Comparison of ENCODE assay signal across 8 cellular contexts in genomic region chr1:161560960-161561715, GRCh38. TPM values are rescaled to one million over a fixed set of nuclear protein-coding genes. Genes with fewer than 3 reads are reported as not detected.
DNase-seq lines count a peak whose midpoint lies in the region; ATAC-seq, FAIRE-seq and TF ChIP-seq lines count a peak whose summit lies in the region.
"Not testable (repeated sequence)": the region's sequence is repeated elsewhere in the genome, so short reads cannot be mapped to it uniquely, and the experiment has no call there.

No MANE protein-coding gene starts in this region.

- H3F3A ChIP-seq in OCI-LY1 (ENCODE audit: insufficient read depth, low read length): not testable (repeated sequence)

- BruUV-seq in endothelial cell of umbilical vein (replicated peaks; lab: Mats Ljungman, UMichigan): not testable (repeated sequence)

- peak; percentile 56 for ATAC-seq in GM18502 (IDR thresholded peaks at IDR 0.05; ENCODE audit: poor library complexity, unreplicated experiment)

- not testable (repeated sequence) for H3K27me3 ChIP-seq in HL-60 (ENCODE audit: insufficient read depth, poor library complexity, severe bottlenecking); OCI-LY1 (ENCODE audit: insufficient read depth, low read length); endothelial cell of umbilical vein (ENCODE audit: control insufficient read depth in 2 of 2, insufficient read depth in 2 of 2, low read length in 2 of 2)

- not testable (repeated sequence) for H3K9me1 ChIP-seq in endothelial cell of umbilical vein (replicated peaks; ENCODE audit: control insufficient read depth, extremely low read depth, insufficient read depth, low read length)

- not testable (repeated sequence) for H3K9me3 ChIP-seq in OCI-LY1 (ENCODE audit: low read length); endothelial cell of umbilical vein (replicated peaks; ENCODE audit: control insufficient read depth, insufficient read depth, low read length)

- not testable (repeated sequence) for H3K4me1 Mint-ChIP-seq in activated CD4-positive, alpha-beta T cell treated with anti-CD3 and anti-CD28 coated beads, Interleukin-2, amount 10 ng/mL, durations not matched to agents 24 days and 14 days

- H3K27ac Mint-ChIP-seq in activated CD4-positive, alpha-beta T cell treated with anti-CD3 and anti-CD28 coated beads, Interleukin-2, amount 10 ng/mL, durations not matched to agents 24 days and 14 days: peak overlapping the region; percentile 39

- peak overlapping the region; percentile 32; the same call in 1 of the 2 replicates for H3K4me2 ChIP-seq in OCI-LY1 (ENCODE audit: low read length)
- H3K4me2 ChIP-seq in endothelial cell of umbilical vein (ENCODE audit: insufficient read depth, low read length): not testable (repeated sequence)

- H3K9me3 Mint-ChIP-seq in activated CD4-positive, alpha-beta T cell treated with anti-CD3 and anti-CD28 coated beads, Interleukin-2, amount 10 ng/mL, durations not matched to agents 24 days and 14 days: not testable (repeated sequence)

- not testable (repeated sequence) for H3K4me3 Mint-ChIP-seq in activated CD4-positive, alpha-beta T cell treated with anti-CD3 and anti-CD28 coated beads, Interleukin-2, amount 10 ng/mL, durations not matched to agents 24 days and 14 days

- H3K27ac ChIP-seq in HL-60 (replicated peaks): peak overlapping the region; percentile 81
- H3K27ac ChIP-seq in OCI-LY1 (ENCODE audit: low read depth, low read length, poor library complexity, severe bottlenecking); endothelial cell of umbilical vein (ENCODE audit: insufficient read depth, low read depth, low read length): not testable (repeated sequence)

- dilution Hi-C loops in endothelial cell of umbilical vein (cut with MboI; ENCODE audit: extremely low pct_ligation_motif_present, low sequenced_read_pairs): not testable (repeated sequence)

- H3K4me1 ChIP-seq in OCI-LY1 (ENCODE audit: insufficient read depth, low read length, severe bottlenecking); endothelial cell of umbilical vein (ENCODE audit: control insufficient read depth, extremely low read depth, insufficient read depth, low read length): not testable (repeated sequence)

- not testable (repeated sequence) for H4K20me1 ChIP-seq in OCI-LY1 (ENCODE audit: insufficient read depth, low read length); endothelial cell of umbilical vein (replicated peaks; ENCODE audit: control insufficient read depth, extremely low read depth, insufficient read depth, low read length)

- not testable (repeated sequence) for H3K79me2 ChIP-seq in OCI-LY1 (ENCODE audit: insufficient read depth, low read length); endothelial cell of umbilical vein (ENCODE audit: control insufficient read depth, insufficient read depth, low read length)

- TF ChIP-seq POLR2A in endothelial cell of umbilical vein (IDR thresholded peaks at IDR 0.05; ENCODE audit: low read depth, low read length): not testable (repeated sequence)

- not testable (repeated sequence) for H3K36me3 ChIP-seq in OCI-LY1 (ENCODE audit: insufficient read depth, low read length); endothelial cell of umbilical vein (ENCODE audit: control insufficient read depth in 2 of 2, extremely low read depth in 1 of 2, insufficient read depth in 2 of 2, low read length in 2 of 2)

- H3K27me3 Mint-ChIP-seq in activated CD4-positive, alpha-beta T cell treated with anti-CD3 and anti-CD28 coated beads, Interleukin-2, amount 10 ng/mL, durations not matched to agents 24 days and 14 days: peaks cover 11% of the 10 kb centered on the region

- not testable (repeated sequence) for TF ChIP-seq CTCF in HL-60 (IDR thresholded peaks at IDR 0.05; ENCODE audit: insufficient read depth, low read length); OCI-LY1 (IDR thresholded peaks at IDR 0.05; ENCODE audit: low read length); endothelial cell of umbilical vein (IDR thresholded peaks at IDR 0.05; ENCODE audit: extremely low read depth in 1 of 2, insufficient read depth in 1 of 2, low read depth in 1 of 2, low read length in 2 of 2)

- H3K9ac ChIP-seq in OCI-LY1 (ENCODE audit: low read length); endothelial cell of umbilical vein (replicated peaks; ENCODE audit: extremely low read depth, insufficient read depth, low read length): not testable (repeated sequence)

- intact Hi-C loops in activated CD4-positive, alpha-beta T cell treated with anti-CD3 and anti-CD28 coated beads, Interleukin-2, amount 10 ng/mL, durations not matched to agents 24 days and 14 days (cut with micrococcal nuclease): not testable (repeated sequence)
- intact Hi-C loops in endothelial cell of umbilical vein (cut with micrococcal nuclease): loop anchor here (10.0 kb wide), 2 partner anchors 76 to 184 kb away; partner anchors contain the start of gene DUSP12

- not testable (repeated sequence) for H2AFZ ChIP-seq in OCI-LY1 (ENCODE audit: low read length); endothelial cell of umbilical vein (ENCODE audit: low read depth, low read length)

- peak; percentile 69 for FAIRE-seq in endothelial cell of umbilical vein (lab: Jason Lieb, UNC)

- H3K9me2 ChIP-seq in OCI-LY1 (ENCODE audit: low read depth, low read length): not testable (repeated sequence)

- CTCF ChIA-PET in endothelial cell of umbilical vein (lab: Charles Lee): not testable (repeated sequence)

- not testable (repeated sequence) for H3K36me3 Mint-ChIP-seq in activated CD4-positive, alpha-beta T cell treated with anti-CD3 and anti-CD28 coated beads, Interleukin-2, amount 10 ng/mL, durations not matched to agents 24 days and 14 days (ENCODE audit: low read depth)

- POLR2A ChIA-PET in endothelial cell of umbilical vein (lab: Charles Lee): not testable (repeated sequence)

- H3K4me3 ChIP-seq in HL-60 (replicated peaks; ENCODE audit: insufficient read depth, low read length); OCI-LY1 (ENCODE audit: low read depth, low read length, poor library complexity, severe bottlenecking); endothelial cell of umbilical vein (replicated peaks in 1 of 3; ENCODE audit: insufficient read depth in 1 of 3, low read depth in 1 of 3, low read length in 3 of 3): not testable (repeated sequence)

- DNase-seq in AML-193 (lab: John Stamatoyannopoulos, UW) (peak; percentile 89 to 95), HL-60 (ENCODE audit: low read depth in 1 of 2, low spot score in 1 of 2) (peak; percentile 64 to 85), endothelial cell of umbilical vein (ENCODE audit: low read depth, low spot score) (peak; percentile 32), inferior parietal cortex (ENCODE audit: extremely low spot score) (peak; percentile 38), pons (ENCODE audit: low spot score) (peak; percentile 75)
- peak; percentile 65 for DNase-seq in activated CD4-positive, alpha-beta T cell treated with anti-CD3 and anti-CD28 coated beads, Interleukin-2, amount 10 ng/mL, durations not matched to agents 24 days and 14 days

RNA-seq across cellular contexts. Expression of gene FCGR3A, which starts 11.5 kb away (rescaled TPM):
- not detected in 2 replicates for total RNA-seq in activated CD4-positive, alpha-beta T cell treated with anti-CD3 and anti-CD28 coated beads, Interleukin-2, amount 10 ng/mL, durations not matched to agents 24 days and 14 days
- not detected in 2 replicates for total RNA-seq in endothelial cell of umbilical vein
- polyA plus RNA-seq in endothelial cell of umbilical vein: not detected in 2 replicates
- polyA plus RNA-seq in endothelial cell of umbilical vein (2011; cell fraction: cytosol; rRNA removed): not detected in 2 replicates
- not detected in 2 replicates for polyA plus RNA-seq in endothelial cell of umbilical vein (2011; cell fraction: nucleus; rRNA removed)
- not detected in 2 replicates for polyA plus RNA-seq in endothelial cell of umbilical vein (2012)
- polyA minus RNA-seq in endothelial cell of umbilical vein: not detected in 2 replicates
- not detected for polyA minus RNA-seq in endothelial cell of umbilical vein (2011; cell fraction: cytosol; rRNA and poly(A)+ RNA removed)
- polyA minus RNA-seq in endothelial cell of umbilical vein (2011; cell fraction: nucleus; rRNA and poly(A)+ RNA removed): not detected in 2 replicates

RNA-seq across cellular contexts. Expression of gene HSPA6, which starts 36.8 kb away (rescaled TPM):
- total RNA-seq in activated CD4-positive, alpha-beta T cell treated with anti-CD3 and anti-CD28 coated beads, Interleukin-2, amount 10 ng/mL, durations not matched to agents 24 days and 14 days: 0.91 and 1.2 TPM in 2 replicates
- 0.13 TPM in 1 of 2 replicates, not detected in the other for total RNA-seq in endothelial cell of umbilical vein
- 0.03 and 0.10 TPM in 2 replicates for polyA plus RNA-seq in endothelial cell of umbilical vein
- polyA plus RNA-seq in endothelial cell of umbilical vein (2011; cell fraction: cytosol; rRNA removed): 0.04 and 0.13 TPM in 2 replicates
- 0.07 and 0.08 TPM in 2 replicates for polyA plus RNA-seq in endothelial cell of umbilical vein (2011; cell fraction: nucleus; rRNA removed)
- polyA plus RNA-seq in endothelial cell of umbilical vein (2012): 0.07 TPM in 1 of 2 replicates, not detected in the other
- polyA minus RNA-seq in endothelial cell of umbilical vein: 0.13 and 0.51 TPM in 2 replicates
- polyA minus RNA-seq in endothelial cell of umbilical vein (2011; cell fraction: cytosol; rRNA and poly(A)+ RNA removed): not detected
- polyA minus RNA-seq in endothelial cell of umbilical vein (2011; cell fraction: nucleus; rRNA and poly(A)+ RNA removed): 0.19 TPM in 1 of 2 replicates, not detected in the other

RNA-seq across cellular contexts. Expression of gene FCGR2A, which starts 55.9 kb away (rescaled TPM):
- not detected in 2 replicates for total RNA-seq in activated CD4-positive, alpha-beta T cell treated with anti-CD3 and anti-CD28 coated beads, Interleukin-2, amount 10 ng/mL, durations not matched to agents 24 days and 14 days
- total RNA-seq in endothelial cell of umbilical vein: not detected in 2 replicates
- polyA plus RNA-seq in endothelial cell of umbilical vein: not detected in 2 replicates
- not detected in 2 replicates for polyA plus RNA-seq in endothelial cell of umbilical vein (2011; cell fraction: cytosol; rRNA removed)
- not detected in 2 replicates for polyA plus RNA-seq in endothelial cell of umbilical vein (2011; cell fraction: nucleus; rRNA removed)
- polyA plus RNA-seq in endothelial cell of umbilical vein (2012): 0.20 and 0.24 TPM in 2 replicates
- 2.8 and 3.0 TPM in 2 replicates for polyA minus RNA-seq in endothelial cell of umbilical vein
- not detected for polyA minus RNA-seq in endothelial cell of umbilical vein (2011; cell fraction: cytosol; rRNA and poly(A)+ RNA removed)
- polyA minus RNA-seq in endothelial cell of umbilical vein (2011; cell fraction: nucleus; rRNA and poly(A)+ RNA removed): not detected in 2 replicates

Comparison
In these comparisons a context has a peak if more than half of its experiments do, and no peak if none do; other contexts are left out.
1. DNase-seq: peak in every context shown above with its lines; median percentile 92 in AML-193; 75 in pons; 74 in HL-60; 65 in activated CD4-positive, alpha-beta T cell treated with anti-CD3 and anti-CD28 coated beads, Interleukin-2, amount 10 ng/mL, durations not matched to agents 24 days and 14 days; 38 in inferior parietal cortex; 32 in endothelial cell of umbilical vein.